In the genomic region with DNA sequence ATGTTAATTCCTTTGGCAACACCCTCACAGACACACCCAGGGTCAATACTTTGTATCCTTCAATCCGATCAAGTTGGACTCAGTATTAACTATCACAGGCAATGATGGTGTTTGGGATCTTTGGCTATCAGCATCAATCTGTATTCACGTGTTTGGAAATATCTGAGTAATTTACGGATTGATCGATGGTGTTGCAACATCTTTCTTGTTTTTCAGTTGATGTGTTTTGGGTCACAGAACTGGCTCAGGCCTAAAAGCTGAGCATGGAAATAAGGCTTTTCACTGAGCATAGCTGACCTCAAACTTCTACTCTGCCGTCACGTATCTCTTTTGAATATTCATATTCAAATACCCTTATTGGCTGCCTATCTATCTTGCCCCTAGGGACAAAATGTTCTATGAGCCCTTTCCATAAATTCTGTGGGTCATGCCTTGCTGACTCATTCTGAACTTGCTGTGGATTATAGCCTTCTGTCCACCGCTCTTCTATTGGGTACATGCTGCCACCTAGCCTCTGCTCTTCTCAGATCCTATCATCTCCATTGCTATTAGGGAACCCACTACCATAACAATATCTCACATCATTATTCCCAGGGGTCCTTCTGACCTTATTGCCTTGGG, we compare ENCODE assay signal across 10 cellular contexts.
DNase-seq lines count a peak whose midpoint lies in the region; ATAC-seq, FAIRE-seq and TF ChIP-seq lines count a peak whose summit lies in the region.
"Had no signal": no experiment of that assay in that cellular context is flagged by ENCODE, and none has a peak within 500 bp of the region (broad histone marks: within the 10 kb centered on the region; RNA-seq: fewer than 3 reads in every experiment).

No MANE protein-coding gene starts in this region.

- H3K9ac ChIP-seq in GM12878 (ENCODE audit: control insufficient read depth, insufficient read depth, low read length), result no peak overlapping the region

- no peaks in the 10 kb centered on the region for H3K36me3 ChIP-seq in GM12878 (ENCODE audit: control insufficient read depth in 2 of 2, insufficient read depth in 2 of 2, low read length in 1 of 2)
- H3K36me3 ChIP-seq: colonic mucosa had no signal

- POLR2A ChIA-PET in GM12878 (lab: Charles Lee), result no interaction called here
- POLR2A ChIA-PET in GM10248 (lab: Yijun Ruan, JAX), result no interaction called here

- TF ChIP-seq CTCF in LNCaP clone FGC (IDR thresholded peaks at IDR 0.05; ENCODE audit: control insufficient read depth, extremely low read depth, insufficient read depth) (peak; percentile 71), GM12878 (IDR thresholded peaks at IDR 0.05 in 2 of 3, conservative IDR thresholded peaks at IDR 0.05 in 1 of 3; ENCODE audit: control insufficient read depth in 2 of 3, extremely low read depth in 1 of 3, insufficient read depth in 1 of 3, low read depth in 3 of 3, low read length in 3 of 3) (peak in 1 of 3 experiments; percentile 16; a peak in 1 of 6 replicates), GM10248 (IDR thresholded peaks at IDR 0.05; ENCODE audit: control extremely low read depth, extremely low read depth, low read depth, missing control alignments) (no peak)

- TF ChIP-seq EP300 in GM12878 (IDR thresholded peaks at IDR 0.05; ENCODE audit: borderline replicate concordance in 1 of 2, control insufficient read depth in 1 of 2, low read depth in 2 of 2, low read length in 2 of 2), result no peak

- no peaks in the 10 kb centered on the region for H3K27me3 ChIP-seq in GM12878 (replicated peaks in 1 of 2; ENCODE audit: control insufficient read depth in 2 of 2, insufficient read depth in 2 of 2, low read length in 1 of 2)
- H3K27me3 ChIP-seq: colonic mucosa had no signal

- H3K4me2 ChIP-seq in GM12878 (ENCODE audit: control insufficient read depth, insufficient read depth), result no peak overlapping the region

- H3K4me3 ChIP-seq in LNCaP clone FGC (ENCODE audit: low read depth, low read length) (no peak overlapping the region), GM12878 (no peak overlapping the region)
- H3K4me3 ChIP-seq: colonic mucosa had no signal

- RAD21 ChIA-PET in GM12878 (lab: Charles Lee; ENCODE audit: unreplicated experiment), result no interaction called here

- no peak for TF ChIP-seq POLR2A in GM12878 (IDR thresholded peaks at IDR 0.05; ENCODE audit: low read depth, low read length)

- FAIRE-seq in GM12878 (lab: Jason Lieb, UNC), result no peak

- no peak overlapping the region for H3K27ac ChIP-seq in GM12878 (ENCODE audit: control insufficient read depth, insufficient read depth)
- H3K27ac ChIP-seq: colonic mucosa had no signal

- H3K9me3 ChIP-seq in GM12878 (replicated peaks; ENCODE audit: control insufficient read depth, insufficient read depth, low read length), result no peaks in the 10 kb centered on the region
- H3K9me3 ChIP-seq: colonic mucosa had no signal

- SMC1A ChIA-PET in GM12878 (lab: Charles Lee; ENCODE audit: uncharacterized antibody, unreplicated experiment), result no interaction called here

- H4K20me1 ChIP-seq in GM12878 (ENCODE audit: control insufficient read depth, insufficient read depth), result no peaks in the 10 kb centered on the region

- H3K79me2 ChIP-seq in GM12878 (ENCODE audit: control insufficient read depth, insufficient read depth, low read length), result no peaks in the 10 kb centered on the region

- in situ Hi-C loops in GM12878 (cut with MboI), result no loop called here

- no peak overlapping the region for H2AFZ ChIP-seq in GM12878 (ENCODE audit: control insufficient read depth, low read depth, low read length)

- TF ChIP-seq RAD21 in GM12878 (IDR thresholded peaks at IDR 0.05; ENCODE audit: insufficient read depth, low read depth, low read length), result no peak

- DNase-seq in DMS53 (lab: John Stamatoyannopoulos, UW) (peak; percentile 79), LNCaP clone FGC (ENCODE audit: low read depth) (no peak), GM12878 (ENCODE audit: low read depth, low spot score) (no peak), myocyte (ENCODE audit: low read depth) (peak; percentile 70), GM10248 (ENCODE audit: extremely low spot score) (no peak), GOT3 (lab: John Stamatoyannopoulos, UW) (no peak), NCI-H1105 (lab: John Stamatoyannopoulos, UW) (no peak), NCI-H1092 (lab: John Stamatoyannopoulos, UW) (no peak)
- DNase-seq: naive B cell had no signal

- WGBS in GM12878 (ENCODE audit: insufficient coverage, insufficient replicate concordance, low lambda C conversion rate, missing lambda C conversion rate), result 44% methylated on average over 7 of the region's 7 CpGs

- CTCF ChIA-PET in GM12878 (lab: Yijun Ruan, JAX) (no interaction called here), GM10248 (lab: Yijun Ruan, JAX) (interaction anchor here (1.5 kb wide), 1 partner anchor 9 kb away, joined by 5 read pairs; no protein-coding TSS in a partner anchor)

- H3K4me1 ChIP-seq in GM12878 (ENCODE audit: control insufficient read depth, insufficient read depth, low read length), result no peaks in the 10 kb centered on the region
- H3K4me1 ChIP-seq: colonic mucosa had no signal

- intact Hi-C loops in GM12878 (cut with micrococcal nuclease; ENCODE audit: unreplicated experiment), result no loop called here

- BruUV-seq in GM12878 (replicated peaks; lab: Mats Ljungman, UMichigan), result no TSS peak

- ATAC-seq in GM12878, result peak; percentile 26; the same call in 1 of the 3 replicates

TF ChIP-seq in GM12878, 131 proteins besides CTCF, POLR2A, EP300 and RAD21:
- TF ChIP-seq TARDBP (IDR thresholded peaks at IDR 0.05; ENCODE audit: borderline replicate concordance) (no peak), RCOR1 (conservative IDR thresholded peaks at IDR 0.05; ENCODE audit: low read depth, low read length) (no peak), HDGF (IDR thresholded peaks at IDR 0.05) (no peak), SMARCA5 (IDR thresholded peaks at IDR 0.05) (no peak), BACH1 (IDR thresholded peaks at IDR 0.05; ENCODE audit: borderline replicate concordance) (no peak), IKZF2 (IDR thresholded peaks at IDR 0.05) (no peak), FOXK2 (IDR thresholded peaks at IDR 0.05) (no peak)

Comparison
In these comparisons a context has a peak if more than half of its experiments do, and no peak if none do; other contexts are left out.
1. DNase-seq: peak in DMS53 (single experiment) and myocyte (single experiment); none in LNCaP clone FGC (single experiment), GM12878 (single experiment), GM10248 (single experiment), GOT3 (single experiment), NCI-H1105 (single experiment) and NCI-H1092 (single experiment).